ENCODE assay signal across 15 cellular contexts in the genomic region with DNA sequence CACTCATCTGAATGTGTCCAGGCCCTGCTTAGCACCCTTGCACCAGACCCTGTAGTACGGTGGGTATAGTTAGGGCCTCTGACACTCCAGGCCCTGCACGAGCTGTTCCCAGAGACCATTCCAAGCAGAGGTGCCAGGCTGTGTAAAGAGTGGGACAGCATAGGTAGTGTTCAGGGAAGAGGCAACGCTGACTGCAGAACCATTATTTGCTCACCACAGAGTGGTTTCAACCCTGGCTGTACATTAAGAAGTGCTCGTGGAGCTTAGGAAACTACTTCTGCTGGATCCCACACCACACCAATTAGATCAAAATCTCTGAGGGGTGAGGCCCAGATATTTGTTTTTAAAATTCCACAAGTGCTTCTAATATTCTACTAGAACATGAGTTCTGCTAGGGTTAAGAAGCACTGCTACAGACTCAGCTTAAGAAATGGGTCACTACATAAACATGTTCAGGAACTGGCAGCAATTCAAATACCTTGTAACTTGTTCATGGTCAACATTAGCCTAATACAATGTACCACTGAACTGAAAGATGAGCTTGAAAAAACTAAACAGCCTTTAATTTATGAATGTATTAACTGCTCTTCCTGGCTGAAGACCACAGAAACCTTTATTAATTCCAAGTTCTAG.
DNase-seq lines count a peak whose midpoint lies in the region; ATAC-seq and TF ChIP-seq lines count a peak whose summit lies in the region.
"Had no signal": no experiment of that assay in that cellular context is flagged by ENCODE, and none has a peak within 500 bp of the region (broad histone marks: within the 10 kb centered on the region; RNA-seq: fewer than 3 reads in every experiment).

No MANE protein-coding gene starts in this region.

- H3K36me3 ChIP-seq in left lung (no peaks in the 10 kb centered on the region), upper lobe of left lung (no peaks in the 10 kb centered on the region)

- ATAC-seq in left lung (peak; percentile 72), upper lobe of left lung (ENCODE audit: low FRiP score in 2 of 2) (peak; percentile 56 to 75)
- ATAC-seq: HCT116 had no signal

- H3K9me3 ChIP-seq in left lung (no peaks in the 10 kb centered on the region), upper lobe of left lung (no peaks in the 10 kb centered on the region)

- DNase-seq in LNCaP clone FGC (ENCODE audit: low read depth) (peak; percentile 61), choroid plexus epithelial cell (ENCODE audit: low read depth) (peak; percentile 96), left lung (no peak), upper lobe of left lung (peak in 1 of 2 donors; percentile 28), NCI-H524 (lab: John Stamatoyannopoulos, UW) (no peak), DMS 273 (lab: John Stamatoyannopoulos, UW; ENCODE audit: unreplicated experiment) (no peak)
- DNase-seq in stimulated activated CD4-positive, alpha-beta T cell treated with anti-CD3 and anti-CD28 coated beads, Interleukin-4, amount 100 ng/mL, for 24 hours: no peak
- DNase-seq: activated CD4-positive, alpha-beta T cell treated with anti-CD3 and anti-CD28 coated beads, Interleukin-2, amount 50 U/mL, for 48 hours; activated naive CD4-positive, alpha-beta T cell treated with Interleukin-2 at 50 U/mL for 16 hours; dermis blood vessel endothelial cell; DMS53; mesendoderm; NCI-H1694 treated with DMSO at 0.1 percent for 48 hours; T-helper 2 cell had no signal

- H3K4me1 ChIP-seq in left lung (no peaks in the 10 kb centered on the region), upper lobe of left lung (peaks cover 5 to 25% (median 12%) of the 10 kb centered on the region in 4 donors)

- 58 to 72% methylated on average over 4 of the region's 4 CpGs for WGBS in upper lobe of left lung, 2 donors

- H3K4me3 ChIP-seq in LNCaP clone FGC (ENCODE audit: low read depth, low read length): no peak overlapping the region
- no peak overlapping the region for H3K4me3 ChIP-seq in choroid plexus epithelial cell (ENCODE audit: low read depth, low read length)
- H3K4me3 ChIP-seq in left lung: no peak overlapping the region
- H3K4me3 ChIP-seq in upper lobe of left lung: no peak overlapping the region

- peak overlapping the region in 1 of 2 donors; percentile 10 for H3K27ac ChIP-seq in left lung
- peak overlapping the region; percentile 33 to 67 (median 58) for H3K27ac ChIP-seq in upper lobe of left lung

- TF ChIP-seq POLR2A in upper lobe of left lung (IDR thresholded peaks at IDR 0.05): no peak

- intact Hi-C loops in left lung (cut with DNase I): no loop called here

- no peaks in the 10 kb centered on the region for H3K27me3 ChIP-seq in left lung
- H3K27me3 ChIP-seq in upper lobe of left lung: no peaks in the 10 kb centered on the region

- no peak for TF ChIP-seq CTCF in LNCaP clone FGC (IDR thresholded peaks at IDR 0.05; ENCODE audit: control insufficient read depth, extremely low read depth, insufficient read depth)
- no peak for TF ChIP-seq CTCF in choroid plexus epithelial cell (conservative IDR thresholded peaks at IDR 0.05; ENCODE audit: low read depth, low read length)
- TF ChIP-seq CTCF in left lung (IDR thresholded peaks at IDR 0.05): no peak
- no peak for TF ChIP-seq CTCF in upper lobe of left lung (IDR thresholded peaks at IDR 0.05)

- TF ChIP-seq EP300 in upper lobe of left lung (IDR thresholded peaks at IDR 0.05): no peak

Comparison
In these comparisons a context has a peak if more than half of its experiments do, and no peak if none do; other contexts are left out.
1. DNase-seq: peak in LNCaP clone FGC (single experiment) and choroid plexus epithelial cell (single experiment); none in left lung (0 of 2), NCI-H524 (0 of 2), DMS 273 (single experiment) and stimulated activated CD4-positive, alpha-beta T cell treated with anti-CD3 and anti-CD28 coated beads, Interleukin-4, amount 100 ng/mL, for 24 hours (single experiment).